Comparison of ENCODE assay signal across 8 cellular contexts in genomic region chr11:95231126-95231880, GRCh38. TPM values are rescaled to one million over a fixed set of nuclear protein-coding genes. Genes with fewer than 3 reads are reported as not detected.
A peak's percentile ranks its signal among the peaks of the same experiment; 100 is the strongest.
DNase-seq lines count a peak whose midpoint lies in the region; ATAC-seq and TF ChIP-seq lines count a peak whose summit lies in the region.

TSS of gene SESN3 (minus strand) at chr11:95231202. CDS start at chr11:95230860, 342 bp downstream.

- no peak for TF ChIP-seq EP300 in gastroesophageal sphincter (IDR thresholded peaks at IDR 0.05)

- H3K36me3 Mint-ChIP-seq in activated naive CD4-positive, alpha-beta T cell treated with anti-CD3 and anti-CD28 coated beads for 36 hours (ENCODE audit: low read depth) = no peaks in the 10 kb centered on the region

- H3K4me3 Mint-ChIP-seq in activated naive CD4-positive, alpha-beta T cell treated with anti-CD3 and anti-CD28 coated beads for 36 hours = no peak within 1 kb of the TSS

- H2AFZ ChIP-seq in neuronal stem cell (ENCODE audit: low read length) = peak within 1 kb of the TSS; percentile 80

- H2BK15ac ChIP-seq in neuronal stem cell (ENCODE audit: low read length) = no peak within 1 kb of the TSS

- DNase-seq in GM04503 (ENCODE audit: low read depth) (peak; percentile 94), HFF-Myc (ENCODE audit: extremely low read depth, low read depth) (peak; percentile 91), NAMALWA (ENCODE audit: low spot score) (peak; percentile 99), SK-N-MC (ENCODE audit: low read depth, low spot score) (peak; percentile 85), neuronal stem cell (ENCODE audit: low spot score) (peak; percentile 98)
- peak; percentile 99 for DNase-seq in activated naive CD4-positive, alpha-beta T cell treated with anti-CD3 and anti-CD28 coated beads for 36 hours

- H3K27me3 Mint-ChIP-seq in activated naive CD4-positive, alpha-beta T cell treated with anti-CD3 and anti-CD28 coated beads for 36 hours (ENCODE audit: low read depth) = no peaks in the 10 kb centered on the region

- H3K9ac ChIP-seq in SK-N-MC (ENCODE audit: insufficient read length) (peak within 1 kb of the TSS; percentile 22), neuronal stem cell (ENCODE audit: low read depth, low read length, poor library complexity) (peak within 1 kb of the TSS; percentile 97), subcutaneous abdominal adipose tissue (ENCODE audit: low read length in 5 of 5) (peak within 1 kb of the TSS; percentile 52 to 94 (median 76))

- H3K27ac Mint-ChIP-seq in activated naive CD4-positive, alpha-beta T cell treated with anti-CD3 and anti-CD28 coated beads for 36 hours = peak within 1 kb of the TSS; percentile 83

- H3K27me3 ChIP-seq in gastroesophageal sphincter = no peaks in the 10 kb centered on the region
- H3K27me3 ChIP-seq in neuronal stem cell (ENCODE audit: control insufficient read depth in 3 of 3, insufficient read depth in 3 of 3, low read depth in 1 of 3, low read length in 3 of 3) = no peaks in the 10 kb centered on the region
- H3K27me3 ChIP-seq in subcutaneous abdominal adipose tissue (ENCODE audit: control insufficient read depth in 5 of 5, insufficient read depth in 4 of 5, low read length in 5 of 5) = no peaks in the 10 kb centered on the region

- H3K4me2 ChIP-seq in neuronal stem cell (ENCODE audit: insufficient read depth, low read length, poor library complexity, severe bottlenecking) = peak within 1 kb of the TSS; percentile 54

- TF ChIP-seq POLR2A in gastroesophageal sphincter (IDR thresholded peaks at IDR 0.05) = peak; percentile 32 to 50

- ATAC-seq in gastroesophageal sphincter = peak; percentile 97

- TF ChIP-seq CTCF in HFF-Myc (IDR thresholded peaks at IDR 0.05; ENCODE audit: low read depth, low read length, missing control alignments) (no peak), gastroesophageal sphincter (IDR thresholded peaks at IDR 0.05) (peak in 1 of 4 experiments; percentile 27)

- CTCF ChIA-PET in activated naive CD4-positive, alpha-beta T cell treated with anti-CD3 and anti-CD28 coated beads for 36 hours (lab: Charles Lee) = interaction anchor here (0.6 to 2.9 kb wide), 21 partner anchors 8 to 530 kb away, joined by 3 to 29 read pairs (median 4); no protein-coding TSS in a partner anchor

- H3K4me3 ChIP-seq in HFF-Myc (replicated peaks; ENCODE audit: low read depth, low read length) (peak within 1 kb of the TSS; percentile 44), SK-N-MC (peak within 1 kb of the TSS; percentile 84), gastroesophageal sphincter (peak within 1 kb of the TSS; percentile 61 to 82), neuronal stem cell (ENCODE audit: low read length in 2 of 2) (peak within 1 kb of the TSS; percentile 88 to 98), subcutaneous abdominal adipose tissue (ENCODE audit: low read depth in 1 of 5, low read length in 5 of 5) (peak within 1 kb of the TSS; percentile 79 to 90 (median 84))

- WGBS in gastroesophageal sphincter (ENCODE audit: low coverage in 1 of 2), 2 donors = 0 to 2% methylated on average over 4 to 5 of the region's 40 CpGs
- no CpG with 5 or more reads among the region's 40 CpGs for WGBS in neuronal stem cell (ENCODE audit: extremely low coverage in 2 of 2, insufficient read length in 2 of 2, insufficient replicate concordance in 1 of 2), 2 donors

- peaks cover 0 to 44% (median 5%) of the 10 kb centered on the region in 3 donors for H3K4me1 ChIP-seq in gastroesophageal sphincter
- H3K4me1 ChIP-seq in neuronal stem cell (ENCODE audit: control insufficient read depth in 2 of 2, insufficient read depth in 1 of 2, low read depth in 1 of 2, low read length in 2 of 2) = peaks cover 0 to 3% of the 10 kb centered on the region in 2 donors
- H3K4me1 ChIP-seq in subcutaneous abdominal adipose tissue (ENCODE audit: control insufficient read depth in 5 of 5, insufficient read depth in 5 of 5, low read length in 5 of 5) = peaks cover 2 to 40% (median 36%) of the 10 kb centered on the region in 5 donors

- H3K36me3 ChIP-seq in SK-N-MC (ENCODE audit: insufficient read depth, low read length) = no peaks in the 10 kb centered on the region
- no peaks in the 10 kb centered on the region for H3K36me3 ChIP-seq in gastroesophageal sphincter
- H3K36me3 ChIP-seq in neuronal stem cell (replicated peaks in 1 of 2; ENCODE audit: control insufficient read depth in 2 of 2, insufficient read depth in 2 of 2, low read length in 2 of 2) = no peaks in the 10 kb centered on the region
- no peaks in the 10 kb centered on the region for H3K36me3 ChIP-seq in subcutaneous abdominal adipose tissue (ENCODE audit: control insufficient read depth in 5 of 5, insufficient read depth in 5 of 5, low read length in 5 of 5)

- peak within 1 kb of the TSS; percentile 70 for H2AK5ac ChIP-seq in neuronal stem cell (ENCODE audit: low read depth, low read length)

- H3K79me1 ChIP-seq in neuronal stem cell (ENCODE audit: low read depth, low read length) = peaks cover 1% of the 10 kb centered on the region

- H3K9me3 Mint-ChIP-seq in activated naive CD4-positive, alpha-beta T cell treated with anti-CD3 and anti-CD28 coated beads for 36 hours = no peaks in the 10 kb centered on the region

- peak within 1 kb of the TSS; percentile 90 for H2BK5ac ChIP-seq in neuronal stem cell (ENCODE audit: low read length)

- H3K27ac ChIP-seq in SK-N-MC = 0 out of 2 replicates have a peak within 1 kb of the TSS, but pooled peaks have one; percentile 8
- peak within 1 kb of the TSS; percentile 71 to 96 (median 90) for H3K27ac ChIP-seq in gastroesophageal sphincter
- peak within 1 kb of the TSS; percentile 80 for H3K27ac ChIP-seq in neuronal stem cell (replicated peaks; ENCODE audit: low read length)
- peak within 1 kb of the TSS; percentile 90 for H3K27ac ChIP-seq in subcutaneous abdominal adipose tissue (ENCODE audit: low read depth, low read length)

- H3K4me1 Mint-ChIP-seq in activated naive CD4-positive, alpha-beta T cell treated with anti-CD3 and anti-CD28 coated beads for 36 hours (ENCODE audit: low read depth) = peaks cover 52% of the 10 kb centered on the region

- intact Hi-C loops in activated naive CD4-positive, alpha-beta T cell treated with anti-CD3 and anti-CD28 coated beads for 36 hours (cut with micrococcal nuclease) = loop anchor here (1.0 to 10.0 kb wide), 21 partner anchors 23 to 1195 kb away; partner anchors contain the start of genes CWC15, ENDOD1, FAM76B and JRKL

- H3K14ac ChIP-seq in neuronal stem cell (ENCODE audit: low read length) = no peak within 1 kb of the TSS

- peak within 1 kb of the TSS; percentile 36 for H2BK12ac ChIP-seq in neuronal stem cell (ENCODE audit: low read length)

- H3K23ac ChIP-seq in neuronal stem cell (ENCODE audit: low read depth, low read length, poor library complexity) = peak within 1 kb of the TSS; percentile 94

- no peak within 1 kb of the TSS for H4K8ac ChIP-seq in neuronal stem cell (ENCODE audit: low read depth, low read length)

- H3K9me3 ChIP-seq in SK-N-MC (ENCODE audit: low read depth, low read length) (no peaks in the 10 kb centered on the region), gastroesophageal sphincter (no peaks in the 10 kb centered on the region), neuronal stem cell (replicated peaks in 1 of 2; ENCODE audit: control insufficient read depth in 2 of 2, insufficient read depth in 1 of 2, low read depth in 1 of 2, low read length in 2 of 2) (no peaks in the 10 kb centered on the region), subcutaneous abdominal adipose tissue (ENCODE audit: control insufficient read depth in 5 of 5, low read length in 5 of 5) (no peaks in the 10 kb centered on the region)

- H4K91ac ChIP-seq in neuronal stem cell (ENCODE audit: low read depth, low read length, poor library complexity) = no peak within 1 kb of the TSS

- no peak within 1 kb of the TSS for H2BK120ac ChIP-seq in neuronal stem cell (ENCODE audit: low read depth, low read length)

- no peak within 1 kb of the TSS for H3K4ac ChIP-seq in neuronal stem cell (ENCODE audit: low read length)

- H3K18ac ChIP-seq in neuronal stem cell (ENCODE audit: low read length) = peak within 1 kb of the TSS; percentile 96

RNA-seq across cellular contexts. Expression of gene SESN3, which starts in this region (rescaled TPM):
- 10 to 100 TPM; 17.5 to 18.1 TPM for total RNA-seq in activated naive CD4-positive, alpha-beta T cell treated with anti-CD3 and anti-CD28 coated beads for 36 hours
- total RNA-seq in gastroesophageal sphincter = 10 to 100 TPM; 24.5 to 32.8 (median 28.8) TPM
- polyA plus RNA-seq in neuronal stem cell (2013, experiment 1 of 2) = 56.5 TPM
- 58.6 TPM for polyA plus RNA-seq in neuronal stem cell (2013, experiment 2 of 2)

Comparison
In these comparisons a context has a peak if more than half of its experiments do, and no peak if none do; other contexts are left out.
1. Peak in every context shown above with its lines: DNase-seq, ATAC-seq, H3K4me3 ChIP-seq and H3K27ac ChIP-seq.
2. H3K27ac ChIP-seq: peak in every context shown above with its lines; median percentile 90 in subcutaneous abdominal adipose tissue; 90 in gastroesophageal sphincter; 80 in neuronal stem cell; 8 in SK-N-MC.
3. H3K9ac ChIP-seq: peak in every context shown above with its lines; median percentile 97 in neuronal stem cell; 76 in subcutaneous abdominal adipose tissue; 22 in SK-N-MC.